In genomic region chr18:37559194-37559593, GRCh38 we compare ENCODE assay signal across 22 cellular contexts. TPM values are rescaled to one million over a fixed set of nuclear protein-coding genes. Genes with fewer than 3 reads are reported as not detected.
"Had no signal": no experiment of that assay in that cellular context is flagged by ENCODE, and none has a peak within 500 bp of the region (broad histone marks: within the 10 kb centered on the region; RNA-seq: fewer than 3 reads in every experiment).

No MANE protein-coding gene starts in this region.

- H3K27ac Mint-ChIP-seq: activated CD4-positive, alpha-beta memory T cell treated with anti-CD3 and anti-CD28 coated beads for 36 hours; activated naive CD8-positive, alpha-beta T cell treated with anti-CD3 and anti-CD28 coated beads for 36 hours; activated T-helper 1 cell treated with anti-CD3 and anti-CD28 coated beads, Interleukin-12 subunit alpha, Interleukin-12 subunit beta, Interleukin-2, Interleukin-4 antibody, amounts not matched to agents 30 ng/mL and 10 ng/mL and 1 ng/mL, durations not matched to agents 14 hours and 24 hours and 36 hours; effector memory CD8-positive, alpha-beta T cell had no signal

- H3K4me1 Mint-ChIP-seq: activated naive CD8-positive, alpha-beta T cell treated with anti-CD3 and anti-CD28 coated beads for 36 hours had no signal

- H3K27me3 ChIP-seq: thyroid gland had no signal

- H3K9me3 Mint-ChIP-seq: activated CD4-positive, alpha-beta memory T cell treated with anti-CD3 and anti-CD28 coated beads for 36 hours; activated naive CD8-positive, alpha-beta T cell treated with anti-CD3 and anti-CD28 coated beads for 36 hours; activated T-helper 1 cell treated with anti-CD3 and anti-CD28 coated beads, Interleukin-12 subunit alpha, Interleukin-12 subunit beta, Interleukin-2, Interleukin-4 antibody, amounts not matched to agents 30 ng/mL and 10 ng/mL and 1 ng/mL, durations not matched to agents 14 hours and 24 hours and 36 hours; neural crest cell had no signal

- FAIRE-seq: urothelium cell line had no signal

- H3K4me3 Mint-ChIP-seq: activated CD4-positive, alpha-beta memory T cell treated with anti-CD3 and anti-CD28 coated beads for 36 hours; activated naive CD8-positive, alpha-beta T cell treated with anti-CD3 and anti-CD28 coated beads for 36 hours; activated T-helper 1 cell treated with anti-CD3 and anti-CD28 coated beads, Interleukin-12 subunit alpha, Interleukin-12 subunit beta, Interleukin-2, Interleukin-4 antibody, amounts not matched to agents 30 ng/mL and 10 ng/mL and 1 ng/mL, durations not matched to agents 14 hours and 24 hours and 36 hours; effector memory CD8-positive, alpha-beta T cell; neural crest cell had no signal

- H3K9me3 ChIP-seq: esophagus squamous epithelium, prostate gland, right atrium auricular region, thyroid gland had no signal

- H3K36me3 ChIP-seq: cardiac muscle cell, esophagus squamous epithelium, prostate gland, right atrium auricular region, thyroid gland had no signal

- DNase-seq: activated CD4-positive, alpha-beta memory T cell treated with anti-CD3 and anti-CD28 coated beads for 36 hours; activated CD4-positive, alpha-beta T cell treated with anti-CD3 and anti-CD28 coated beads for 4 hours; activated naive CD8-positive, alpha-beta T cell treated with anti-CD3 and anti-CD28 coated beads for 36 hours; activated T-cell treated with anti-CD3 and anti-CD28 coated beads for 4 hours; amniotic stem cell; effector memory CD8-positive, alpha-beta T cell; esophagus squamous epithelium; left ventricle myocardium superior; stimulated activated CD4-positive, alpha-beta T cell treated with anti-CD3 and anti-CD28 coated beads, Interleukin-12 subunit alpha, Interleukin-12 subunit beta, amount 100 ng/mL, for 4 hours; stimulated activated CD4-positive, alpha-beta T cell treated with anti-CD3 and anti-CD28 coated beads, Interleukin-1b, Interleukin-23, amount 100 ng/mL, for 48 hours; stimulated activated CD8-positive, alpha-beta memory T cell treated with anti-CD3 and anti-CD28 coated beads, Interleukin-4, amount 100 ng/mL, for 48 hours; stimulated activated naive CD4-positive, alpha-beta T cell; thyroid gland had no signal

- ATAC-seq: effector memory CD8-positive, alpha-beta T cell; left ventricle myocardium superior had no signal

- H3K27ac ChIP-seq: cardiac muscle cell, esophagus squamous epithelium, prostate gland, right atrium auricular region, thyroid gland had no signal

- H3K4me1 ChIP-seq: esophagus squamous epithelium, prostate gland, right atrium auricular region, thyroid gland had no signal

- H3K36me3 Mint-ChIP-seq: activated CD4-positive, alpha-beta memory T cell treated with anti-CD3 and anti-CD28 coated beads for 36 hours; activated naive CD8-positive, alpha-beta T cell treated with anti-CD3 and anti-CD28 coated beads for 36 hours had no signal

- H3K4me3 ChIP-seq: cardiac muscle cell, esophagus squamous epithelium, prostate gland, right atrium auricular region, thyroid gland had no signal

RNA-seq across cellular contexts. Expression of gene CELF4, which starts 6.4 kb away (rescaled TPM):
- total RNA-seq: activated CD4-positive, alpha-beta memory T cell treated with anti-CD3 and anti-CD28 coated beads for 36 hours; activated naive CD8-positive, alpha-beta T cell treated with anti-CD3 and anti-CD28 coated beads for 36 hours; activated T-helper 1 cell treated with anti-CD3 and anti-CD28 coated beads, Interleukin-12 subunit alpha, Interleukin-12 subunit beta, Interleukin-2, Interleukin-4 antibody, amounts not matched to agents 30 ng/mL and 10 ng/mL and 1 ng/mL, durations not matched to agents 14 hours and 24 hours and 36 hours; esophagus squamous epithelium; myocyte; osteoblast; subcutaneous adipose tissue had no signal
